1 cellular context compared by ENCODE assay signal in the genomic region with DNA sequence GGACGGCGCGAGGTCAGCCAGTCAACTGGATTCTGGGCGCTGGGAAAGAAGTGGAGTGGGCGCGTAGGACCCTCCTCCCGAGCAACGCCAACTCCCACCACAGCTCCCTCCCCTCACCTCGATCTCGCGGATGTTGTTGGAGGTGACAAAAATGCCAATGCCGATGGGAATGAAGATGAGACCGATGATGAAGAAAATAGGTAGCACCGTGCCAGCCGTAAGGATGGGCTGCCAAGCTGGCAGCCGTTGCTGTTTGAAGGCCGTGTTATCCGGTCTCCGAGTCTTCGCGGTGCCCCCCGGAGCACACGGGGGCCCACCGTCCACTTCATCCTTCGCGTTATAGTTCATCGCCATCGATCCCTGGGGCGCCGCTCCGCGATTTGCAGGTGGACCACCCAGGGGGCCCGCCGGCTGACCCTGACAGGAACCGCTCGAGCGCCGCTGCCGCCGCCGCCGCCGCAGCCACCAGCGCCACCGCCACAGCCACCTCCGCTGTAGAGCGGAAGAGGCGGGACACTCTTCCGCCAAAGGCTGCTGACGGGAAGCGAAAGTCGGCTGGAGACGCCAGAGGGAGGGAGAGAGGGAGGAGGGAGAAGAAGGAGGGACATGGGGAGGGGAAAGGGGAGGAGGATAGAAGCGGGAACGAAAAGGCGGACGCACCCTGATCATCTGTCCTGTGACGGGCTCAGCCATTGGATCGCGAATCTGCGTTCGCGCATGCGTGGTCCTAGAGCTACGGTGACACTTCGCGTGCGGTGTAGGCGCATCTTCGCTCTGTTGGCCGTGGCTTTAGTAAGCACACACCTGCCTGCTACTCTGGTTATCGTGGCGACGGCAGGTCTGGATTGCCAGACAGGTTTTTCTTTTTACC.
TF ChIP-seq lines count a peak whose summit lies in the region.

A gene (minus strand): TSS at position 508 of the 871 bp plus-strand sequence. CDS start 154 bp downstream, at position 354.

TF ChIP-seq in HepG2, 621 proteins besides CTCF, POLR2A, EP300 and RAD21 (continued from another document and continues in another):
- TF ChIP-seq, protein P1, sequence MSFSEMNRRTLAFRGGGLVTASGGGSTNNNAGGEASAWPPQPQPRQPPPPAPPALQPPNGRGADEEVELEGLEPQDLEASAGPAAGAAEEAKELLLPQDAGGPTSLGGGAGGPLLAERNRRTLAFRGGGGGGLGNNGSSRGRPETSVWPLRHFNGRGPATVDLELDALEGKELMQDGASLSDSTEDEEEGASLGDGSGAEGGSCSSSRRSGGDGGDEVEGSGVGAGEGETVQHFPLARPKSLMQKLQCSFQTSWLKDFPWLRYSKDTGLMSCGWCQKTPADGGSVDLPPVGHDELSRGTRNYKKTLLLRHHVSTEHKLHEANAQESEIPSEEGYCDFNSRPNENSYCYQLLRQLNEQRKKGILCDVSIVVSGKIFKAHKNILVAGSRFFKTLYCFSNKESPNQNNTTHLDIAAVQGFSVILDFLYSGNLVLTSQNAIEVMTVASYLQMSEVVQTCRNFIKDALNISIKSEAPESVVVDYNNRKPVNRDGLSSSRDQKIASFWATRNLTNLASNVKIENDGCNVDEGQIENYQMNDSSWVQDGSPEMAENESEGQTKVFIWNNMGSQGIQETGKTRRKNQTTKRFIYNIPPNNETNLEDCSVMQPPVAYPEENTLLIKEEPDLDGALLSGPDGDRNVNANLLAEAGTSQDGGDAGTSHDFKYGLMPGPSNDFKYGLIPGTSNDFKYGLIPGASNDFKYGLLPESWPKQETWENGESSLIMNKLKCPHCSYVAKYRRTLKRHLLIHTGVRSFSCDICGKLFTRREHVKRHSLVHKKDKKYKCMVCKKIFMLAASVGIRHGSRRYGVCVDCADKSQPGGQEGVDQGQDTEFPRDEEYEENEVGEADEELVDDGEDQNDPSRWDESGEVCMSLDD (CRISPR knock-in tag; IDR thresholded peaks at IDR 0.05; ENCODE audit: borderline replicate concordance) = no peak
- TF ChIP-seq ATRX (CRISPR knock-in tag; IDR thresholded peaks at IDR 0.05; ENCODE audit: borderline replicate concordance) = no peak
- TF ChIP-seq, protein P2, sequence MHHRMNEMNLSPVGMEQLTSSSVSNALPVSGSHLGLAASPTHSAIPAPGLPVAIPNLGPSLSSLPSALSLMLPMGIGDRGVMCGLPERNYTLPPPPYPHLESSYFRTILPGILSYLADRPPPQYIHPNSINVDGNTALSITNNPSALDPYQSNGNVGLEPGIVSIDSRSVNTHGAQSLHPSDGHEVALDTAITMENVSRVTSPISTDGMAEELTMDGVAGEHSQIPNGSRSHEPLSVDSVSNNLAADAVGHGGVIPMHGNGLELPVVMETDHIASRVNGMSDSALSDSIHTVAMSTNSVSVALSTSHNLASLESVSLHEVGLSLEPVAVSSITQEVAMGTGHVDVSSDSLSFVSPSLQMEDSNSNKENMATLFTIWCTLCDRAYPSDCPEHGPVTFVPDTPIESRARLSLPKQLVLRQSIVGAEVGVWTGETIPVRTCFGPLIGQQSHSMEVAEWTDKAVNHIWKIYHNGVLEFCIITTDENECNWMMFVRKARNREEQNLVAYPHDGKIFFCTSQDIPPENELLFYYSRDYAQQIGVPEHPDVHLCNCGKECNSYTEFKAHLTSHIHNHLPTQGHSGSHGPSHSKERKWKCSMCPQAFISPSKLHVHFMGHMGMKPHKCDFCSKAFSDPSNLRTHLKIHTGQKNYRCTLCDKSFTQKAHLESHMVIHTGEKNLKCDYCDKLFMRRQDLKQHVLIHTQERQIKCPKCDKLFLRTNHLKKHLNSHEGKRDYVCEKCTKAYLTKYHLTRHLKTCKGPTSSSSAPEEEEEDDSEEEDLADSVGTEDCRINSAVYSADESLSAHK (CRISPR knock-in tag; IDR thresholded peaks at IDR 0.05; ENCODE audit: borderline replicate concordance) = no peak
- peak; percentile 96 for TF ChIP-seq ASH2L (IDR thresholded peaks at IDR 0.05; ENCODE audit: insufficient read length, low read depth, low read length)
- no peak for TF ChIP-seq ZNF260 (CRISPR knock-in tag; IDR thresholded peaks at IDR 0.05; ENCODE audit: borderline replicate concordance, low read depth)
- peak; percentile 75; the same call in 1 of the 2 replicates for TF ChIP-seq ZNF598 (CRISPR knock-in tag; IDR thresholded peaks at IDR 0.05; ENCODE audit: borderline replicate concordance)
- peak; percentile 92 for TF ChIP-seq ZSCAN29 (CRISPR knock-in tag; conservative IDR thresholded peaks at IDR 0.05)
- TF ChIP-seq CBX5 (CRISPR knock-in tag; IDR thresholded peaks at IDR 0.05; ENCODE audit: borderline replicate concordance) = peak; percentile 83; the same call in 1 of the 2 replicates
- peak; percentile 94 for TF ChIP-seq ZNF605 (CRISPR knock-in tag; IDR thresholded peaks at IDR 0.05)
- TF ChIP-seq ZNF577 (CRISPR knock-in tag; IDR thresholded peaks at IDR 0.05; ENCODE audit: borderline replicate concordance, low read depth) = 0 out of 2 replicates have a peak, but pooled peaks have one; percentile 61
- TF ChIP-seq SNAPC2 (CRISPR knock-in tag; IDR thresholded peaks at IDR 0.05) = peak; percentile 54
- TF ChIP-seq ZBTB7A (CRISPR knock-in tag; IDR thresholded peaks at IDR 0.05) = no peak
- peak; percentile 57; the same call in 1 of the 2 replicates for TF ChIP-seq CBFB (CRISPR knock-in tag; IDR thresholded peaks at IDR 0.05)
- no peak for TF ChIP-seq ZNF720 (CRISPR knock-in tag; IDR thresholded peaks at IDR 0.05)
- TF ChIP-seq MTA1 (CRISPR knock-in tag; IDR thresholded peaks at IDR 0.05; ENCODE audit: borderline replicate concordance) = peak; percentile 84; the same call in 1 of the 2 replicates
- no peak for TF ChIP-seq ZKSCAN1 (IDR thresholded peaks at IDR 0.05; ENCODE audit: low read length)
- TF ChIP-seq, protein P3, sequence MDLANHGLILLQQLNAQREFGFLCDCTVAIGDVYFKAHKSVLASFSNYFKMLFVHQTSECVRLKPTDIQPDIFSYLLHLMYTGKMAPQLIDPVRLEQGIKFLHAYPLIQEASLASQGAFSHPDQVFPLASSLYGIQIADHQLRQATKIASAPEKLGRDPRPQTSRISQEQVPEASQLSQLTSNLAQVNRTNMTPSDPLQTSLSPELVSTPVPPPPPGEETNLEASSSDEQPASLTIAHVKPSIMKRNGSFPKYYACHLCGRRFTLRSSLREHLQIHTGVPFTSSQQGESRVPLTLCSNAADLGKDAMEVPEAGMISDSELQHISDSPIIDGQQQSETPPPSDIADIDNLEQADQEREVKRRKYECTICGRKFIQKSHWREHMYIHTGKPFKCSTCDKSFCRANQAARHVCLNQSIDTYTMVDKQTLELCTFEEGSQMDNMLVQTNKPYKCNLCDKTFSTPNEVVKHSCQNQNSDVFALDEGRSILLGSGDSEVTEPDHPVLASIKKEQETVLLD (CRISPR knock-in tag; IDR thresholded peaks at IDR 0.05; ENCODE audit: low read depth) = 0 out of 2 replicates have a peak, but pooled peaks have one; percentile 43
- TF ChIP-seq ZNF121 (CRISPR knock-in tag; IDR thresholded peaks at IDR 0.05) = no peak
- TF ChIP-seq, protein P4, sequence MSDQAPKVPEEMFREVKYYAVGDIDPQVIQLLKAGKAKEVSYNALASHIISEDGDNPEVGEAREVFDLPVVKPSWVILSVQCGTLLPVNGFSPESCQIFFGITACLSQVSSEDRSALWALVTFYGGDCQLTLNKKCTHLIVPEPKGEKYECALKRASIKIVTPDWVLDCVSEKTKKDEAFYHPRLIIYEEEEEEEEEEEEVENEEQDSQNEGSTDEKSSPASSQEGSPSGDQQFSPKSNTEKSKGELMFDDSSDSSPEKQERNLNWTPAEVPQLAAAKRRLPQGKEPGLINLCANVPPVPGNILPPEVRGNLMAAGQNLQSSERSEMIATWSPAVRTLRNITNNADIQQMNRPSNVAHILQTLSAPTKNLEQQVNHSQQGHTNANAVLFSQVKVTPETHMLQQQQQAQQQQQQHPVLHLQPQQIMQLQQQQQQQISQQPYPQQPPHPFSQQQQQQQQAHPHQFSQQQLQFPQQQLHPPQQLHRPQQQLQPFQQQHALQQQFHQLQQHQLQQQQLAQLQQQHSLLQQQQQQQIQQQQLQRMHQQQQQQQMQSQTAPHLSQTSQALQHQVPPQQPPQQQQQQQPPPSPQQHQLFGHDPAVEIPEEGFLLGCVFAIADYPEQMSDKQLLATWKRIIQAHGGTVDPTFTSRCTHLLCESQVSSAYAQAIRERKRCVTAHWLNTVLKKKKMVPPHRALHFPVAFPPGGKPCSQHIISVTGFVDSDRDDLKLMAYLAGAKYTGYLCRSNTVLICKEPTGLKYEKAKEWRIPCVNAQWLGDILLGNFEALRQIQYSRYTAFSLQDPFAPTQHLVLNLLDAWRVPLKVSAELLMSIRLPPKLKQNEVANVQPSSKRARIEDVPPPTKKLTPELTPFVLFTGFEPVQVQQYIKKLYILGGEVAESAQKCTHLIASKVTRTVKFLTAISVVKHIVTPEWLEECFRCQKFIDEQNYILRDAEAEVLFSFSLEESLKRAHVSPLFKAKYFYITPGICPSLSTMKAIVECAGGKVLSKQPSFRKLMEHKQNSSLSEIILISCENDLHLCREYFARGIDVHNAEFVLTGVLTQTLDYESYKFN (CRISPR knock-in tag; conservative IDR thresholded peaks at IDR 0.05) = peak; percentile 52
- TF ChIP-seq SUZ12 (IDR thresholded peaks at IDR 0.05; ENCODE audit: low read depth, low read length) = no peak
- TF ChIP-seq, protein P5, sequence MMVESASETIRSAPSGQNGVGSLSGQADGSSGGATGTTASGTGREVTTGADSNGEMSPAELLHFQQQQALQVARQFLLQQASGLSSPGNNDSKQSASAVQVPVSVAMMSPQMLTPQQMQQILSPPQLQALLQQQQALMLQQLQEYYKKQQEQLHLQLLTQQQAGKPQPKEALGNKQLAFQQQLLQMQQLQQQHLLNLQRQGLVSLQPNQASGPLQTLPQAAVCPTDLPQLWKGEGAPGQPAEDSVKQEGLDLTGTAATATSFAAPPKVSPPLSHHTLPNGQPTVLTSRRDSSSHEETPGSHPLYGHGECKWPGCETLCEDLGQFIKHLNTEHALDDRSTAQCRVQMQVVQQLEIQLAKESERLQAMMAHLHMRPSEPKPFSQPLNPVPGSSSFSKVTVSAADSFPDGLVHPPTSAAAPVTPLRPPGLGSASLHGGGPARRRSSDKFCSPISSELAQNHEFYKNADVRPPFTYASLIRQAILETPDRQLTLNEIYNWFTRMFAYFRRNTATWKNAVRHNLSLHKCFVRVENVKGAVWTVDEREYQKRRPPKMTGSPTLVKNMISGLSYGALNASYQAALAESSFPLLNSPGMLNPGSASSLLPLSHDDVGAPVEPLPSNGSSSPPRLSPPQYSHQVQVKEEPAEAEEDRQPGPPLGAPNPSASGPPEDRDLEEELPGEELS (CRISPR knock-in tag; IDR thresholded peaks at IDR 0.05) = peak; percentile 54; the same call in 1 of the 2 replicates
- TF ChIP-seq KAT7 (CRISPR knock-in tag; IDR thresholded peaks at IDR 0.05; ENCODE audit: borderline replicate concordance) = peak; percentile 97
- TF ChIP-seq ARHGAP35 (CRISPR knock-in tag; IDR thresholded peaks at IDR 0.05; ENCODE audit: borderline replicate concordance) = no peak
- TF ChIP-seq SIX1 (CRISPR knock-in tag; IDR thresholded peaks at IDR 0.05; ENCODE audit: borderline replicate concordance) = no peak
- peak; percentile 14; the same call in 1 of the 2 replicates for TF ChIP-seq RXRB (CRISPR knock-in tag; IDR thresholded peaks at IDR 0.05; ENCODE audit: borderline replicate concordance)
- no peak for TF ChIP-seq NR1H2 (CRISPR knock-in tag; IDR thresholded peaks at IDR 0.05; ENCODE audit: borderline replicate concordance, low read depth)
- no peak; the same call in 1 of the 2 replicates for TF ChIP-seq AHR (CRISPR knock-in tag; IDR thresholded peaks at IDR 0.05)
- TF ChIP-seq, protein P6, sequence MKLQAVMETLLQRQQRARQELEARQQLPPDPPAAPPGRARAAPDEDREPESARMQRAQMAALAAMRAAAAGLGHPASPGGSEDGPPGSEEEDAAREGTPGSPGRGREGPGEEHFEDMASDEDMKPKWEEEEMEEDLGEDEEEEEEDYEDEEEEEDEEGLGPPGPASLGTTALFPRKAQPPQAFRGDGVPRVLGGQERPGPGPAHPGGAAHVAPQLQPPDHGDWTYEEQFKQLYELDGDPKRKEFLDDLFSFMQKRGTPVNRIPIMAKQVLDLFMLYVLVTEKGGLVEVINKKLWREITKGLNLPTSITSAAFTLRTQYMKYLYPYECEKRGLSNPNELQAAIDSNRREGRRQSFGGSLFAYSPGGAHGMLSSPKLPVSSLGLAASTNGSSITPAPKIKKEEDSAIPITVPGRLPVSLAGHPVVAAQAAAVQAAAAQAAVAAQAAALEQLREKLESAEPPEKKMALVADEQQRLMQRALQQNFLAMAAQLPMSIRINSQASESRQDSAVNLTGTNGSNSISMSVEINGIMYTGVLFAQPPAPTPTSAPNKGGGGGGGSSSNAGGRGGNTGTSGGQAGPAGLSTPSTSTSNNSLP (IDR thresholded peaks at IDR 0.05; ENCODE audit: low read depth, low read length) = 0 out of 2 replicates have a peak, but pooled peaks have one; percentile 7
- no peak for TF ChIP-seq CHCHD3 (CRISPR knock-in tag; IDR thresholded peaks at IDR 0.05)
- TF ChIP-seq FOXK1 (CRISPR knock-in tag; IDR thresholded peaks at IDR 0.05; ENCODE audit: borderline replicate concordance, low read depth) = peak; percentile 64; the same call in 1 of the 2 replicates
- TF ChIP-seq, protein P7, sequence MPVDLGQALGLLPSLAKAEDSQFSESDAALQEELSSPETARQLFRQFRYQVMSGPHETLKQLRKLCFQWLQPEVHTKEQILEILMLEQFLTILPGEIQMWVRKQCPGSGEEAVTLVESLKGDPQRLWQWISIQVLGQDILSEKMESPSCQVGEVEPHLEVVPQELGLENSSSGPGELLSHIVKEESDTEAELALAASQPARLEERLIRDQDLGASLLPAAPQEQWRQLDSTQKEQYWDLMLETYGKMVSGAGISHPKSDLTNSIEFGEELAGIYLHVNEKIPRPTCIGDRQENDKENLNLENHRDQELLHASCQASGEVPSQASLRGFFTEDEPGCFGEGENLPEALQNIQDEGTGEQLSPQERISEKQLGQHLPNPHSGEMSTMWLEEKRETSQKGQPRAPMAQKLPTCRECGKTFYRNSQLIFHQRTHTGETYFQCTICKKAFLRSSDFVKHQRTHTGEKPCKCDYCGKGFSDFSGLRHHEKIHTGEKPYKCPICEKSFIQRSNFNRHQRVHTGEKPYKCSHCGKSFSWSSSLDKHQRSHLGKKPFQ (CRISPR knock-in tag; IDR thresholded peaks at IDR 0.05; ENCODE audit: insufficient replicate concordance) = peak; percentile 53
- TF ChIP-seq ZNF737 (CRISPR knock-in tag; IDR thresholded peaks at IDR 0.05; ENCODE audit: borderline replicate concordance) = no peak
- TF ChIP-seq, protein P8, sequence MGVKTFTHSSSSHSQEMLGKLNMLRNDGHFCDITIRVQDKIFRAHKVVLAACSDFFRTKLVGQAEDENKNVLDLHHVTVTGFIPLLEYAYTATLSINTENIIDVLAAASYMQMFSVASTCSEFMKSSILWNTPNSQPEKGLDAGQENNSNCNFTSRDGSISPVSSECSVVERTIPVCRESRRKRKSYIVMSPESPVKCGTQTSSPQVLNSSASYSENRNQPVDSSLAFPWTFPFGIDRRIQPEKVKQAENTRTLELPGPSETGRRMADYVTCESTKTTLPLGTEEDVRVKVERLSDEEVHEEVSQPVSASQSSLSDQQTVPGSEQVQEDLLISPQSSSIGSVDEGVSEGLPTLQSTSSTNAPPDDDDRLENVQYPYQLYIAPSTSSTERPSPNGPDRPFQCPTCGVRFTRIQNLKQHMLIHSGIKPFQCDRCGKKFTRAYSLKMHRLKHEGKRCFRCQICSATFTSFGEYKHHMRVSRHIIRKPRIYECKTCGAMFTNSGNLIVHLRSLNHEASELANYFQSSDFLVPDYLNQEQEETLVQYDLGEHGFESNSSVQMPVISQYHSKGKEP (CRISPR knock-in tag; IDR thresholded peaks at IDR 0.05) = no peak
- TF ChIP-seq SALL1 (CRISPR knock-in tag; IDR thresholded peaks at IDR 0.05) = peak; percentile 84
- TF ChIP-seq ZMAT3 (CRISPR knock-in tag; conservative IDR thresholded peaks at IDR 0.05) = peak; percentile 77; the same call in 1 of the 2 replicates
- TF ChIP-seq SP4 (CRISPR knock-in tag; IDR thresholded peaks at IDR 0.05) = peak; percentile 87
- TF ChIP-seq ZFP82 (CRISPR knock-in tag; IDR thresholded peaks at IDR 0.05; ENCODE audit: borderline replicate concordance) = no peak
- no peak for TF ChIP-seq ZNF550 (CRISPR knock-in tag; IDR thresholded peaks at IDR 0.05; ENCODE audit: borderline replicate concordance)
